Comparison of ENCODE assay signal across 14 cellular contexts in genomic region chr7:96322847-96323461, GRCh38. TPM values are rescaled to one million over a fixed set of nuclear protein-coding genes. Genes with fewer than 3 reads are reported as not detected.
A peak's percentile ranks its signal among the peaks of the same experiment; 100 is the strongest.
DNase-seq lines count a peak whose midpoint lies in the region; ATAC-seq, FAIRE-seq and TF ChIP-seq lines count a peak whose summit lies in the region.
"Had no signal": no experiment of that assay in that cellular context is flagged by ENCODE, and none has a peak within 500 bp of the region (broad histone marks: within the 10 kb centered on the region; RNA-seq: fewer than 3 reads in every experiment).

No MANE protein-coding gene starts in this region.

- no peak for ATAC-seq in GM12878
- ATAC-seq in GM18909 (IDR thresholded peaks at IDR 0.05; ENCODE audit: poor library complexity, unreplicated experiment) = no peak

- no peak for TF ChIP-seq POLR2A in GM12878 (IDR thresholded peaks at IDR 0.05; ENCODE audit: low read depth, low read length)

- no peaks in the 10 kb centered on the region for H3K27me3 Mint-ChIP-seq in CD8-positive, alpha-beta memory T cell

- peaks cover 10% of the 10 kb centered on the region for H3K4me1 ChIP-seq in CD8-positive, alpha-beta memory T cell (ENCODE audit: insufficient read depth, low read length)
- peaks cover 12% of the 10 kb centered on the region for H3K4me1 ChIP-seq in GM12878 (ENCODE audit: control insufficient read depth, insufficient read depth, low read length)
- H3K4me1 ChIP-seq in neutrophil (ENCODE audit: control insufficient read depth in 1 of 2, insufficient read depth in 1 of 2, low read depth in 1 of 2, low read length in 1 of 2) = peaks cover 46 to 51% of the 10 kb centered on the region in 2 experiments

- H3K79me2 ChIP-seq in GM12878 (ENCODE audit: control insufficient read depth, insufficient read depth, low read length) = peaks cover 24% of the 10 kb centered on the region

- H3K9me3 Mint-ChIP-seq in CD8-positive, alpha-beta memory T cell = no peaks in the 10 kb centered on the region

- H2AFZ ChIP-seq in GM12878 (ENCODE audit: control insufficient read depth, low read depth, low read length) = no peak overlapping the region; the same call in 1 of the 2 replicates

- TF ChIP-seq CTCF in GM12878 (IDR thresholded peaks at IDR 0.05 in 2 of 3, conservative IDR thresholded peaks at IDR 0.05 in 1 of 3; ENCODE audit: control insufficient read depth in 2 of 3, extremely low read depth in 1 of 3, insufficient read depth in 1 of 3, low read depth in 3 of 3, low read length in 3 of 3) = no peak
- TF ChIP-seq CTCF in neutrophil (IDR thresholded peaks at IDR 0.05) = no peak

- no peak for DNase-seq in CD8-positive, alpha-beta memory T cell
- DNase-seq in NCI-H69 (lab: John Stamatoyannopoulos, UW) = peak; percentile 38
- DNase-seq in GM12878 (ENCODE audit: low read depth, low spot score) = no peak
- DNase-seq in GM19239 (ENCODE audit: insufficient read length, low spot score) = no peak
- no peak for DNase-seq in caudate nucleus (lab: John Stamatoyannopoulos, UW)
- DNase-seq in amygdala (lab: John Stamatoyannopoulos, UW) = no peak
- DNase-seq: activated gamma-delta T cell treated with Interleukin-2 at 50 U/mL for 16 hours, foreskin melanocyte, HCEC 1CT, KG1, NCI-H2171, ovary had no signal

- H3K36me3 ChIP-seq in CD8-positive, alpha-beta memory T cell (ENCODE audit: insufficient read depth, low read length) = no peaks in the 10 kb centered on the region
- H3K36me3 ChIP-seq in GM12878 (ENCODE audit: control insufficient read depth in 2 of 2, insufficient read depth in 2 of 2, low read length in 1 of 2) (no peaks in the 10 kb centered on the region), neutrophil (no peaks in the 10 kb centered on the region)
- H3K36me3 ChIP-seq: ovary had no signal

- 96% methylated on average over 7 of the region's 7 CpGs for WGBS in GM12878 (ENCODE audit: insufficient coverage, insufficient replicate concordance, low lambda C conversion rate, missing lambda C conversion rate)

- H3K4me3 ChIP-seq in CD8-positive, alpha-beta memory T cell (ENCODE audit: low read length) = no peak overlapping the region
- H3K4me3 ChIP-seq in GM12878 = no peak overlapping the region
- H3K4me3 ChIP-seq in neutrophil (ENCODE audit: low read depth in 1 of 2, low read length in 1 of 2) = peak overlapping the region; percentile 86 to 99

- CTCF ChIA-PET in CD8-positive, alpha-beta memory T cell (lab: Charles Lee) = no interaction called here
- CTCF ChIA-PET in GM12878 (lab: Yijun Ruan, JAX) = no interaction called here

- H3K4me3 Mint-ChIP-seq in CD8-positive, alpha-beta memory T cell = peak overlapping the region; percentile 87 to 97 (median 92)

- 0 out of 2 replicates have a peak overlapping the region, but pooled peaks have one; percentile 77 for H3K4me2 ChIP-seq in GM12878 (ENCODE audit: control insufficient read depth, insufficient read depth)

- intact Hi-C loops in GM12878 (cut with micrococcal nuclease; ENCODE audit: unreplicated experiment) = loop anchor here (10.0 kb wide), 1 partner anchor 382 kb away; the partner anchor contains the start of gene SEM1

- no peak for TF ChIP-seq EP300 in GM12878 (IDR thresholded peaks at IDR 0.05; ENCODE audit: borderline replicate concordance in 1 of 2, control insufficient read depth in 1 of 2, low read depth in 2 of 2, low read length in 2 of 2)

- RAD21 ChIA-PET in GM12878 (lab: Charles Lee; ENCODE audit: unreplicated experiment) = no interaction called here

- no peak overlapping the region for H3K9ac ChIP-seq in GM12878 (ENCODE audit: control insufficient read depth, insufficient read depth, low read length)

- in situ Hi-C loops in GM12878 (cut with MboI) = no loop called here

- peaks cover 20 to 33% (median 27%) of the 10 kb centered on the region in 3 donors for H3K4me1 Mint-ChIP-seq in CD8-positive, alpha-beta memory T cell

- H3K36me3 Mint-ChIP-seq in CD8-positive, alpha-beta memory T cell = peaks cover 0 to 5% (median 0%) of the 10 kb centered on the region in 3 donors

- BruUV-seq in GM12878 (replicated peaks; lab: Mats Ljungman, UMichigan) = no TSS peak

- SMC1A ChIA-PET in GM12878 (lab: Charles Lee; ENCODE audit: uncharacterized antibody, unreplicated experiment) = no interaction called here

- no peaks in the 10 kb centered on the region for H3K9me3 ChIP-seq in CD8-positive, alpha-beta memory T cell (ENCODE audit: low read length)
- H3K9me3 ChIP-seq in GM12878 (replicated peaks; ENCODE audit: control insufficient read depth, insufficient read depth, low read length) = peaks cover 5% of the 10 kb centered on the region; the same call in 2 of the 3 replicates
- H3K9me3 ChIP-seq in neutrophil = no peaks in the 10 kb centered on the region
- H3K9me3 ChIP-seq: ovary had no signal

- POLR2A ChIA-PET in CD8-positive, alpha-beta memory T cell (lab: Charles Lee) = interaction anchor here (0.5 to 1.1 kb wide), 2 partner anchors 37 to 130 kb away, joined by 3 to 4 read pairs; no protein-coding TSS in a partner anchor
- POLR2A ChIA-PET in GM12878 (lab: Charles Lee) = no interaction called here

- FAIRE-seq in GM12878 (lab: Jason Lieb, UNC) (no peak), GM19239 (lab: Jason Lieb, UNC) (no peak)

- no peaks in the 10 kb centered on the region for H4K20me1 ChIP-seq in GM12878 (ENCODE audit: control insufficient read depth, insufficient read depth)

- H3K27me3 ChIP-seq in CD8-positive, alpha-beta memory T cell (ENCODE audit: insufficient read depth, low read length, poor library complexity, severe bottlenecking) = no peaks in the 10 kb centered on the region
- H3K27me3 ChIP-seq in GM12878 (replicated peaks in 1 of 2; ENCODE audit: control insufficient read depth in 2 of 2, insufficient read depth in 2 of 2, low read length in 1 of 2) (no peaks in the 10 kb centered on the region), neutrophil (no peaks in the 10 kb centered on the region)
- H3K27me3 ChIP-seq: ovary had no signal

- no peak overlapping the region for H3K27ac ChIP-seq in CD8-positive, alpha-beta memory T cell (ENCODE audit: low read depth, low read length)
- H3K27ac ChIP-seq in GM12878 (ENCODE audit: control insufficient read depth, insufficient read depth) = no peak overlapping the region
- H3K27ac ChIP-seq in neutrophil = peak overlapping the region; percentile 99
- no peak overlapping the region for H3K27ac ChIP-seq in caudate nucleus (ENCODE audit: low read depth, low read length)

- H3K27ac Mint-ChIP-seq in CD8-positive, alpha-beta memory T cell = peak overlapping the region in 3 of 8 donors; percentile 28 to 59 (median 39)

- TF ChIP-seq RAD21 in GM12878 (IDR thresholded peaks at IDR 0.05; ENCODE audit: insufficient read depth, low read depth, low read length) = no peak

TF ChIP-seq in GM12878, 131 proteins besides CTCF, POLR2A, EP300 and RAD21 (continues in another document):
- no peak for TF ChIP-seq NBN (IDR thresholded peaks at IDR 0.05)
- TF ChIP-seq BACH1 (IDR thresholded peaks at IDR 0.05; ENCODE audit: borderline replicate concordance) = no peak
- TF ChIP-seq SP1 (IDR thresholded peaks at IDR 0.05; ENCODE audit: low read depth, low read length) = no peak
- TF ChIP-seq MYB (IDR thresholded peaks at IDR 0.05; ENCODE audit: borderline replicate concordance, low read depth, low read length) = no peak
- no peak for TF ChIP-seq TARDBP (IDR thresholded peaks at IDR 0.05; ENCODE audit: borderline replicate concordance)
- TF ChIP-seq JUND (IDR thresholded peaks at IDR 0.05; ENCODE audit: low read depth, low read length) = no peak
- TF ChIP-seq TAF1 (IDR thresholded peaks at IDR 0.05; ENCODE audit: borderline replicate concordance, low read depth, low read length) = no peak
- TF ChIP-seq, protein P1, sequence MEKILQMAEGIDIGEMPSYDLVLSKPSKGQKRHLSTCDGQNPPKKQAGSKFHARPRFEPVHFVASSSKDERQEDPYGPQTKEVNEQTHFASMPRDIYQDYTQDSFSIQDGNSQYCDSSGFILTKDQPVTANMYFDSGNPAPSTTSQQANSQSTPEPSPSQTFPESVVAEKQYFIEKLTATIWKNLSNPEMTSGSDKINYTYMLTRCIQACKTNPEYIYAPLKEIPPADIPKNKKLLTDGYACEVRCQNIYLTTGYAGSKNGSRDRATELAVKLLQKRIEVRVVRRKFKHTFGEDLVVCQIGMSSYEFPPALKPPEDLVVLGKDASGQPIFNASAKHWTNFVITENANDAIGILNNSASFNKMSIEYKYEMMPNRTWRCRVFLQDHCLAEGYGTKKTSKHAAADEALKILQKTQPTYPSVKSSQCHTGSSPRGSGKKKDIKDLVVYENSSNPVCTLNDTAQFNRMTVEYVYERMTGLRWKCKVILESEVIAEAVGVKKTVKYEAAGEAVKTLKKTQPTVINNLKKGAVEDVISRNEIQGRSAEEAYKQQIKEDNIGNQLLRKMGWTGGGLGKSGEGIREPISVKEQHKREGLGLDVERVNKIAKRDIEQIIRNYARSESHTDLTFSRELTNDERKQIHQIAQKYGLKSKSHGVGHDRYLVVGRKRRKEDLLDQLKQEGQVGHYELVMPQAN (conservative IDR thresholded peaks at IDR 0.05) = no peak
- no peak for TF ChIP-seq ZNF207 (IDR thresholded peaks at IDR 0.05; ENCODE audit: borderline replicate concordance)
- TF ChIP-seq SMAD1 (IDR thresholded peaks at IDR 0.05; ENCODE audit: low read depth, partially characterized antibody) = no peak

RNA-seq across cellular contexts. Expression of gene SLC25A13, which starts 1.1 kb away (rescaled TPM):
- total RNA-seq in CD8-positive, alpha-beta memory T cell = 10 to 100 TPM; 10.8 to 13.8 TPM
- polyA plus RNA-seq in CD8-positive, alpha-beta memory T cell = 9.7 TPM
- total RNA-seq in GM12878 (2013; cell fraction: nucleolus; rRNA removed) = 80.1 and 81.8 TPM in 2 replicates
- total RNA-seq in GM12878 (2014; rRNA removed) = 18.6 and 19.1 TPM in 2 replicates
- 21.2 and 23.0 TPM in 2 replicates for total RNA-seq in GM12878 (2014; rRNA removed; fragmentation: Illumina TruSeq; extraction: Trizol)
- 22.2 and 24.0 TPM in 2 replicates for total RNA-seq in GM12878 (2021)
- polyA plus RNA-seq in GM12878 (2011; ENCODE audit: low read depth) = 9.3 TPM
- 24.3 and 30.1 TPM in 2 replicates for polyA plus RNA-seq in GM12878 (2011; rRNA removed)
- polyA plus RNA-seq in GM12878 (2011; cell fraction: cytosol; rRNA removed) = 12.0 and 12.7 TPM in 2 replicates
- polyA plus RNA-seq in GM12878 (2011; cell fraction: nucleus; rRNA removed) = 24.2 and 24.4 TPM in 2 replicates
- polyA plus RNA-seq in GM12878 (2012) = 9.6 and 9.9 TPM in 2 replicates
- polyA plus RNA-seq in GM12878 (2014; fragmentation: Illumina TruSeq; extraction: Trizol) = 18.0 and 24.9 TPM in 2 replicates
- polyA plus RNA-seq in GM12878 (2014; fragmentation: Nextera tagmentation; extraction: Ambion mirVana) = 1 to 10 TPM; 7.0 to 7.4 TPM
- 15.6 and 16.3 TPM in 2 replicates for polyA plus RNA-seq in GM12878 (2014; rRNA removed)
- polyA plus RNA-seq in GM12878 (2016; fragmentation: Nextera tagmentation; extraction: Ambion mirVana) = 10 to 100 TPM; 17.2 to 24.7 TPM
- 18.2 and 20.3 TPM in 2 replicates for polyA minus RNA-seq in GM12878 (2011; rRNA and poly(A)+ RNA removed)
- 7.3 and 13.5 TPM in 2 replicates for polyA minus RNA-seq in GM12878 (2011; cell fraction: cytosol; rRNA and poly(A)+ RNA removed)
- polyA minus RNA-seq in GM12878 (2011; cell fraction: nucleus; rRNA and poly(A)+ RNA removed) = 15.5 and 28.2 TPM in 2 replicates

Comparison
In these comparisons a context has a peak if more than half of its experiments do, and no peak if none do; other contexts are left out.
1. H3K4me3 ChIP-seq: peak in neutrophil (2 of 2); none in CD8-positive, alpha-beta memory T cell (single experiment) and GM12878 (single experiment).